Comparison of ENCODE assay signal across 9 cellular contexts in the genomic region with DNA sequence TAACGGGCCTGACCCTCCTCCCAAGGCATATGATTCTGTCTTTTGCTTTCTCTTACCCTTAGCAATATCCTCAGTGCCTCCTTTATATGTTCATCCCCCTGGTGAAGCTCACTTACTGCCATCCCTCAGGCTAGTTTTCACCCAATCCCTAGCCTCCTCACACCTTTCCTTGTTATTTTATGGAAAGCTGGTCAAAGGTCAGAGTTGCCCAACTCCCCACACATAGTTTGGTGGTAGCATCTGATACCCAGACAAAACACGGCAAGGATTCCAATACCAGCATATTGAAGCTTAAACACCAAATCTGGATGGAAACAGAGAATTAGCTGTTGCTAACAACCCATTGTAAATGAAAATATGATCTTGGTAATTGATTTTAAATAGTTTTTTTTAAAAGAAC.
DNase-seq lines count a peak whose midpoint lies in the region; ATAC-seq and TF ChIP-seq lines count a peak whose summit lies in the region.
"Had no signal": no experiment of that assay in that cellular context is flagged by ENCODE, and none has a peak within 500 bp of the region (broad histone marks: within the 10 kb centered on the region; RNA-seq: fewer than 3 reads in every experiment).

No MANE protein-coding gene starts in this region.

- H3K27me3 Mint-ChIP-seq in activated naive CD4-positive, alpha-beta T cell treated with anti-CD3 and anti-CD28 coated beads for 36 hours (ENCODE audit: low read depth) = no peaks in the 10 kb centered on the region
- no peaks in the 10 kb centered on the region for H3K27me3 Mint-ChIP-seq in naive thymus-derived CD4-positive, alpha-beta T cell
- H3K27me3 Mint-ChIP-seq: activated CD4-positive, alpha-beta memory T cell treated with anti-CD3 and anti-CD28 coated beads for 36 hours had no signal

- H3K27ac Mint-ChIP-seq in activated naive CD4-positive, alpha-beta T cell treated with anti-CD3 and anti-CD28 coated beads for 36 hours = peak overlapping the region; percentile 27
- H3K27ac Mint-ChIP-seq in naive thymus-derived CD4-positive, alpha-beta T cell = peak overlapping the region in 8 of 9 donors; percentile 29 to 90 (median 74)

- H3K27me3 ChIP-seq in naive thymus-derived CD4-positive, alpha-beta T cell (ENCODE audit: control insufficient read depth in 2 of 2, insufficient read depth in 2 of 2, low read length in 2 of 2) = no peaks in the 10 kb centered on the region
- no peaks in the 10 kb centered on the region for H3K27me3 ChIP-seq in vagina

- POLR2A ChIA-PET in naive thymus-derived CD4-positive, alpha-beta T cell (lab: Charles Lee) = interaction anchor here (0.6 to 1.6 kb wide), 9 partner anchors 8 to 98 kb away, joined by 3 to 6 read pairs (median 4); no protein-coding TSS in a partner anchor

- no peak overlapping the region for H3K4me3 Mint-ChIP-seq in activated naive CD4-positive, alpha-beta T cell treated with anti-CD3 and anti-CD28 coated beads for 36 hours
- H3K4me3 Mint-ChIP-seq in naive thymus-derived CD4-positive, alpha-beta T cell = peak overlapping the region in 2 of 10 donors; percentile 32 to 56
- H3K4me3 Mint-ChIP-seq: activated CD4-positive, alpha-beta memory T cell treated with anti-CD3 and anti-CD28 coated beads for 36 hours had no signal

- intact Hi-C loops in activated naive CD4-positive, alpha-beta T cell treated with anti-CD3 and anti-CD28 coated beads for 36 hours (cut with micrococcal nuclease) = loop anchor here (5.0 kb wide), 1 partner anchor 130 kb away; a partner anchor contains a TSS
- intact Hi-C loops in naive thymus-derived CD4-positive, alpha-beta T cell (cut with micrococcal nuclease) = no loop called here
- intact Hi-C loops in vagina (cut with DNase I) = loop anchor here (5.0 kb wide), 1 partner anchor 80 kb away; a partner anchor contains a TSS

- TF ChIP-seq POLR2A in vagina (IDR thresholded peaks at IDR 0.05) = no peak

- peaks cover 58% of the 10 kb centered on the region for H3K36me3 Mint-ChIP-seq in activated naive CD4-positive, alpha-beta T cell treated with anti-CD3 and anti-CD28 coated beads for 36 hours (ENCODE audit: low read depth)
- peaks cover 4 to 73% (median 43%) of the 10 kb centered on the region in 5 donors for H3K36me3 Mint-ChIP-seq in naive thymus-derived CD4-positive, alpha-beta T cell

- peaks cover 0 to 19% (median 0%) of the 10 kb centered on the region in 3 experiments for H3K36me3 ChIP-seq in naive thymus-derived CD4-positive, alpha-beta T cell (ENCODE audit: control insufficient read depth in 2 of 3, insufficient read depth in 3 of 3, low read length in 3 of 3)
- no peaks in the 10 kb centered on the region for H3K36me3 ChIP-seq in vagina

- H3K27ac ChIP-seq in naive thymus-derived CD4-positive, alpha-beta T cell (ENCODE audit: low read depth, low read length) = no peak overlapping the region
- H3K27ac ChIP-seq in vagina = peak overlapping the region; percentile 90

- no peak overlapping the region for H3K4me3 ChIP-seq in naive thymus-derived CD4-positive, alpha-beta T cell (ENCODE audit: low read length)
- peak overlapping the region; percentile 10 to 21 for H3K4me3 ChIP-seq in vagina

- peaks cover under 1 to 14% of the 10 kb centered on the region in 2 donors for H3K4me1 ChIP-seq in naive thymus-derived CD4-positive, alpha-beta T cell (ENCODE audit: control insufficient read depth in 2 of 2, insufficient read depth in 2 of 2, low read length in 2 of 2)
- H3K4me1 ChIP-seq in vagina = peaks cover 52% of the 10 kb centered on the region

- CTCF ChIA-PET in activated naive CD4-positive, alpha-beta T cell treated with anti-CD3 and anti-CD28 coated beads for 36 hours (lab: Charles Lee) = interaction anchor here (0.7 to 2.0 kb wide), 3 partner anchors 8 to 202 kb away, joined by 4 to 6 read pairs (median 4); no protein-coding TSS in a partner anchor
- CTCF ChIA-PET in naive thymus-derived CD4-positive, alpha-beta T cell (lab: Charles Lee) = interaction anchor here (0.5 to 0.8 kb wide), 4 partner anchors 18 to 84 kb away, joined by 3 read pairs; no protein-coding TSS in a partner anchor

- peaks cover 61% of the 10 kb centered on the region for H3K4me1 Mint-ChIP-seq in activated naive CD4-positive, alpha-beta T cell treated with anti-CD3 and anti-CD28 coated beads for 36 hours (ENCODE audit: low read depth)
- H3K4me1 Mint-ChIP-seq in naive thymus-derived CD4-positive, alpha-beta T cell = peaks cover 41 to 83% (median 76%) of the 10 kb centered on the region in 7 donors

- TF ChIP-seq CTCF in vagina (IDR thresholded peaks at IDR 0.05) = no peak

- no peaks in the 10 kb centered on the region for H3K9me3 ChIP-seq in naive thymus-derived CD4-positive, alpha-beta T cell (ENCODE audit: control insufficient read depth in 2 of 3, low read length in 3 of 3)
- H3K9me3 ChIP-seq in vagina = no peaks in the 10 kb centered on the region

- H3K9me3 Mint-ChIP-seq in activated naive CD4-positive, alpha-beta T cell treated with anti-CD3 and anti-CD28 coated beads for 36 hours = peaks cover 28% of the 10 kb centered on the region
- H3K9me3 Mint-ChIP-seq in naive thymus-derived CD4-positive, alpha-beta T cell = peaks cover 0 to 9% (median 0%) of the 10 kb centered on the region in 11 donors

- no peak for ATAC-seq in naive thymus-derived CD4-positive, alpha-beta T cell
- no peak for ATAC-seq in HG03025 (IDR thresholded peaks at IDR 0.05; ENCODE audit: low FRiP score, unreplicated experiment)
- no peak for ATAC-seq in HG03469 (IDR thresholded peaks at IDR 0.05; ENCODE audit: unreplicated experiment)

- DNase-seq in activated naive CD4-positive, alpha-beta T cell treated with anti-CD3 and anti-CD28 coated beads for 36 hours = no peak
- no peak for DNase-seq in activated naive CD4-positive, alpha-beta T cell treated with Interleukin-2 at 50 U/mL for 16 hours
- DNase-seq in dermis blood vessel endothelial cell = peak; percentile 1
- DNase-seq in naive thymus-derived CD4-positive, alpha-beta T cell = no peak
- no peak for DNase-seq in vagina (ENCODE audit: extremely low spot score in 2 of 2)
- no peak for DNase-seq in NCI-H345 treated with DMSO at 0.1 percent for 48 hours (lab: John Stamatoyannopoulos, UW; ENCODE audit: unreplicated experiment)
- DNase-seq: activated CD4-positive, alpha-beta memory T cell treated with anti-CD3 and anti-CD28 coated beads for 36 hours had no signal

Comparison
In these comparisons a context has a peak if more than half of its experiments do, and no peak if none do; other contexts are left out.
1. intact Hi-C loops: an anchor here in activated naive CD4-positive, alpha-beta T cell treated with anti-CD3 and anti-CD28 coated beads for 36 hours (5.0 kb wide) and vagina (5.0 kb wide); none called in naive thymus-derived CD4-positive, alpha-beta T cell.